ENCODE assay signal across 1 cellular context in the genomic region with DNA sequence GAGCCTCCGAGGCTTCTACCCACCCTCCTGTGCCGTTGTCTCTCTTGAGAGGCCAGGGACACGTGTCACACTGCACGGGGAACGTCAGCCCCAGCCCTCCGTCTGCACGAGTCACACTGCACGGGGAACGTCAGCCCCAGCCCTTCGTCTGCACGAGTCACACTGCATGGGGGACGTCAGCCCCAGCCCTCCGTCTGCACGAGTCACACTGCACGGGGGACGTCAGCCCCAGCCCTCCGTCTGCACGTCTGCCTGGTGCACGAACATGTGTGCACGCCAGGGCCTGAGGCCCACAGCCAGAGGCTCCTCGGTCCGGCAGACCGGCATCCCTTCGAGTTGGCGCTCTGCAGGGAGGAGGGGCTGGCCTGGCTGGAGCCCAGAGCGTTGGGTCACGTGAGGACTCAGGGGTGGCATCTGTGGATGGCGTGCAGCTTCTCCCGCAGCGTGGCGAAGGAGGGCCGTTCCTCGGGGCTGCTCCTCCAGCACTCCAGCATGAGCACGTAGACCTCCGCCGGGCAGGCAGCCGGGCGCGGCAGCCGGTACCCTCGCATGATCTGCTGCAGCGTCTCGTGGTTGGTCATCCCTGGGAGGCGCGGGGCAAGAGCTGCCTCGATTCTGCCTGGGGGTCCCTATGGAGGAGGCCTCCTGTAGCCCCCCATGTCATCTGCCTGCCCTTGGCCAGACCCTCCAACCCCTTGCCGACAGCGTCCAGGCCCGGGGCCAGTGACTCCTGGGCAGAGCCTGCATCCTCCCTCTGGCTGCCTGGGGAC.
TF ChIP-seq lines count a peak whose summit lies in the region.

No MANE protein-coding gene starts in this region.

TF ChIP-seq in HepG2, 621 proteins besides CTCF, POLR2A, EP300 and RAD21 (continued from another document and continues in another):
- TF ChIP-seq, protein P1, sequence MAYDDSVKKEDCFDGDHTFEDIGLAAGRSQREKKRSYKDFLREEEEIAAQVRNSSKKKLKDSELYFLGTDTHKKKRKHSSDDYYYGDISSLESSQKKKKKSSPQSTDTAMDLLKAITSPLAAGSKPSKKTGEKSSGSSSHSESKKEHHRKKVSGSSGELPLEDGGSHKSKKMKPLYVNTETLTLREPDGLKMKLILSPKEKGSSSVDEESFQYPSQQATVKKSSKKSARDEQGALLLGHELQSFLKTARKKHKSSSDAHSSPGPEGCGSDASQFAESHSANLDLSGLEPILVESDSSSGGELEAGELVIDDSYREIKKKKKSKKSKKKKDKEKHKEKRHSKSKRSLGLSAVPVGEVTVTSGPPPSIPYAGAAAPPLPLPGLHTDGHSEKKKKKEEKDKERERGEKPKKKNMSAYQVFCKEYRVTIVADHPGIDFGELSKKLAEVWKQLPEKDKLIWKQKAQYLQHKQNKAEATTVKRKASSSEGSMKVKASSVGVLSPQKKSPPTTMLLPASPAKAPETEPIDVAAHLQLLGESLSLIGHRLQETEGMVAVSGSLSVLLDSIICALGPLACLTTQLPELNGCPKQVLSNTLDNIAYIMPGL (CRISPR knock-in tag; IDR thresholded peaks at IDR 0.05; ENCODE audit: borderline replicate concordance in 1 of 2, low read depth in 1 of 2), result no peak
- TF ChIP-seq CBX2 (IDR thresholded peaks at IDR 0.05; ENCODE audit: low read depth, low read length) (no peak), CBX2 (CRISPR knock-in tag; IDR thresholded peaks at IDR 0.05; ENCODE audit: low read depth) (peak; percentile 47; the same call in 1 of the 2 replicates), ZIK1 (CRISPR knock-in tag; IDR thresholded peaks at IDR 0.05; ENCODE audit: borderline replicate concordance, low read depth) (no peak), PHF21A (CRISPR knock-in tag; IDR thresholded peaks at IDR 0.05) (no peak), ZSCAN9 (CRISPR knock-in tag; IDR thresholded peaks at IDR 0.05; ENCODE audit: borderline replicate concordance) (no peak), SP2 (CRISPR knock-in tag; IDR thresholded peaks at IDR 0.05) (no peak), NR3C1 (CRISPR knock-in tag; IDR thresholded peaks at IDR 0.05) (no peak), ZNF563 (CRISPR knock-in tag; IDR thresholded peaks at IDR 0.05) (peak; percentile 10; the same call in 1 of the 2 replicates), HOXA7 (CRISPR knock-in tag; IDR thresholded peaks at IDR 0.05) (no peak), KDM5A (IDR thresholded peaks at IDR 0.05; ENCODE audit: borderline replicate concordance, low read length) (no peak), ARID2 (CRISPR knock-in tag; IDR thresholded peaks at IDR 0.05; ENCODE audit: borderline replicate concordance) (no peak), ZNF549 (CRISPR knock-in tag; IDR thresholded peaks at IDR 0.05) (no peak), ZNF713 (CRISPR knock-in tag; IDR thresholded peaks at IDR 0.05) (no peak), ONECUT2 (CRISPR knock-in tag; IDR thresholded peaks at IDR 0.05) (no peak), ZNF143 (CRISPR knock-in tag; IDR thresholded peaks at IDR 0.05) (no peak), TBX2 (CRISPR knock-in tag; IDR thresholded peaks at IDR 0.05; ENCODE audit: borderline replicate concordance) (no peak; the same call in 1 of the 2 replicates), ZNF10 (CRISPR knock-in tag; IDR thresholded peaks at IDR 0.05; ENCODE audit: borderline replicate concordance, low read depth) (no peak), NR2F2 (IDR thresholded peaks at IDR 0.05; ENCODE audit: borderline replicate concordance, low read depth) (no peak), ZNF878 (CRISPR knock-in tag; IDR thresholded peaks at IDR 0.05) (no peak), ZZZ3 (CRISPR knock-in tag; IDR thresholded peaks at IDR 0.05; ENCODE audit: borderline replicate concordance) (0 out of 2 replicates have a peak, but pooled peaks have one; percentile 37)
- TF ChIP-seq, protein P2, sequence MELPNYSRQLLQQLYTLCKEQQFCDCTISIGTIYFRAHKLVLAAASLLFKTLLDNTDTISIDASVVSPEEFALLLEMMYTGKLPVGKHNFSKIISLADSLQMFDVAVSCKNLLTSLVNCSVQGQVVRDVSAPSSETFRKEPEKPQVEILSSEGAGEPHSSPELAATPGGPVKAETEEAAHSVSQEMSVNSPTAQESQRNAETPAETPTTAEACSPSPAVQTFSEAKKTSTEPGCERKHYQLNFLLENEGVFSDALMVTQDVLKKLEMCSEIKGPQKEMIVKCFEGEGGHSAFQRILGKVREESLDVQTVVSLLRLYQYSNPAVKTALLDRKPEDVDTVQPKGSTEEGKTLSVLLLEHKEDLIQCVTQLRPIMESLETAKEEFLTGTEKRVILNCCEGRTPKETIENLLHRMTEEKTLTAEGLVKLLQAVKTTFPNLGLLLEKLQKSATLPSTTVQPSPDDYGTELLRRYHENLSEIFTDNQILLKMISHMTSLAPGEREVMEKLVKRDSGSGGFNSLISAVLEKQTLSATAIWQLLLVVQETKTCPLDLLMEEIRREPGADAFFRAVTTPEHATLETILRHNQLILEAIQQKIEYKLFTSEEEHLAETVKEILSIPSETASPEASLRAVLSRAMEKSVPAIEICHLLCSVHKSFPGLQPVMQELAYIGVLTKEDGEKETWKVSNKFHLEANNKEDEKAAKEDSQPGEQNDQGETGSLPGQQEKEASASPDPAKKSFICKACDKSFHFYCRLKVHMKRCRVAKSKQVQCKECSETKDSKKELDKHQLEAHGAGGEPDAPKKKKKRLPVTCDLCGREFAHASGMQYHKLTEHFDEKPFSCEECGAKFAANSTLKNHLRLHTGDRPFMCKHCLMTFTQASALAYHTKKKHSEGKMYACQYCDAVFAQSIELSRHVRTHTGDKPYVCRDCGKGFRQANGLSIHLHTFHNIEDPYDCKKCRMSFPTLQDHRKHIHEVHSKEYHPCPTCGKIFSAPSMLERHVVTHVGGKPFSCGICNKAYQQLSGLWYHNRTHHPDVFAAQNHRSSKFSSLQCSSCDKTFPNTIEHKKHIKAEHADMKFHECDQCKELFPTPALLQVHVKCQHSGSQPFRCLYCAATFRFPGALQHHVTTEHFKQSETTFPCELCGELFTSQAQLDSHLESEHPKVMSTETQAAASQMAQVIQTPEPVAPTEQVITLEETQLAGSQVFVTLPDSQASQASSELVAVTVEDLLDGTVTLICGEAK (IDR thresholded peaks at IDR 0.05), result no peak
- TF ChIP-seq, protein P2 (CRISPR knock-in tag; IDR thresholded peaks at IDR 0.05), result peak; percentile 21; the same call in 1 of the 2 replicates
- TF ChIP-seq, protein P3, sequence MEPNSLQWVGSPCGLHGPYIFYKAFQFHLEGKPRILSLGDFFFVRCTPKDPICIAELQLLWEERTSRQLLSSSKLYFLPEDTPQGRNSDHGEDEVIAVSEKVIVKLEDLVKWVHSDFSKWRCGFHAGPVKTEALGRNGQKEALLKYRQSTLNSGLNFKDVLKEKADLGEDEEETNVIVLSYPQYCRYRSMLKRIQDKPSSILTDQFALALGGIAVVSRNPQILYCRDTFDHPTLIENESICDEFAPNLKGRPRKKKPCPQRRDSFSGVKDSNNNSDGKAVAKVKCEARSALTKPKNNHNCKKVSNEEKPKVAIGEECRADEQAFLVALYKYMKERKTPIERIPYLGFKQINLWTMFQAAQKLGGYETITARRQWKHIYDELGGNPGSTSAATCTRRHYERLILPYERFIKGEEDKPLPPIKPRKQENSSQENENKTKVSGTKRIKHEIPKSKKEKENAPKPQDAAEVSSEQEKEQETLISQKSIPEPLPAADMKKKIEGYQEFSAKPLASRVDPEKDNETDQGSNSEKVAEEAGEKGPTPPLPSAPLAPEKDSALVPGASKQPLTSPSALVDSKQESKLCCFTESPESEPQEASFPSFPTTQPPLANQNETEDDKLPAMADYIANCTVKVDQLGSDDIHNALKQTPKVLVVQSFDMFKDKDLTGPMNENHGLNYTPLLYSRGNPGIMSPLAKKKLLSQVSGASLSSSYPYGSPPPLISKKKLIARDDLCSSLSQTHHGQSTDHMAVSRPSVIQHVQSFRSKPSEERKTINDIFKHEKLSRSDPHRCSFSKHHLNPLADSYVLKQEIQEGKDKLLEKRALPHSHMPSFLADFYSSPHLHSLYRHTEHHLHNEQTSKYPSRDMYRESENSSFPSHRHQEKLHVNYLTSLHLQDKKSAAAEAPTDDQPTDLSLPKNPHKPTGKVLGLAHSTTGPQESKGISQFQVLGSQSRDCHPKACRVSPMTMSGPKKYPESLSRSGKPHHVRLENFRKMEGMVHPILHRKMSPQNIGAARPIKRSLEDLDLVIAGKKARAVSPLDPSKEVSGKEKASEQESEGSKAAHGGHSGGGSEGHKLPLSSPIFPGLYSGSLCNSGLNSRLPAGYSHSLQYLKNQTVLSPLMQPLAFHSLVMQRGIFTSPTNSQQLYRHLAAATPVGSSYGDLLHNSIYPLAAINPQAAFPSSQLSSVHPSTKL (CRISPR knock-in tag; IDR thresholded peaks at IDR 0.05), result no peak
- TF ChIP-seq, protein P4, sequence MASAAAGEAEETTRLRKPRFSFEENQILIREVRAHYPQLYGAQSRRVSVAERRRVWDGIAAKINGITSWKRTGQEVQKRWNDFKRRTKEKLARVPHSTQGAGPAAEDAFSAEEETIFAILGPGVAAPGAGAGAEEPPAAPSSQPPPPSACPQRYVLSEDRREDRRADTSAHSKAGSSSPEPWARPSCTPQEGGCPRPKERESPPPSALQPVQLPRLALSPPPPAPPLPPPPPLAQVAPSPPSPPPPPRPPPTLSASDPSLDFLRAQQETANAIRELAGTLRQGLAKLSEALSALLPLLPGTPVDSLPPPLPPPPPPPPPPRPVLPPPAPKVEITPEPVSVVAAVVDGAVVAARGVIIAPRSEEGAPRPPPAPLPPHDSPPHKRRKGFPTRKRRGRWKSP (CRISPR knock-in tag; IDR thresholded peaks at IDR 0.05), result no peak
- TF ChIP-seq, protein P5, sequence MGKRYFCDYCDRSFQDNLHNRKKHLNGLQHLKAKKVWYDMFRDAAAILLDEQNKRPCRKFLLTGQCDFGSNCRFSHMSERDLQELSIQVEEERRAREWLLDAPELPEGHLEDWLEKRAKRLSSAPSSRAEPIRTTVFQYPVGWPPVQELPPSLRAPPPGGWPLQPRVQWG (CRISPR knock-in tag; IDR thresholded peaks at IDR 0.05; ENCODE audit: borderline replicate concordance, low read depth), result 0 out of 2 replicates have a peak, but pooled peaks have one; percentile 65
- TF ChIP-seq, protein P6, sequence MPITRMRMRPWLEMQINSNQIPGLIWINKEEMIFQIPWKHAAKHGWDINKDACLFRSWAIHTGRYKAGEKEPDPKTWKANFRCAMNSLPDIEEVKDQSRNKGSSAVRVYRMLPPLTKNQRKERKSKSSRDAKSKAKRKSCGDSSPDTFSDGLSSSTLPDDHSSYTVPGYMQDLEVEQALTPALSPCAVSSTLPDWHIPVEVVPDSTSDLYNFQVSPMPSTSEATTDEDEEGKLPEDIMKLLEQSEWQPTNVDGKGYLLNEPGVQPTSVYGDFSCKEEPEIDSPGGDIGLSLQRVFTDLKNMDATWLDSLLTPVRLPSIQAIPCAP (CRISPR knock-in tag; IDR thresholded peaks at IDR 0.05; ENCODE audit: low read depth), result no peak
- TF ChIP-seq, protein P7, sequence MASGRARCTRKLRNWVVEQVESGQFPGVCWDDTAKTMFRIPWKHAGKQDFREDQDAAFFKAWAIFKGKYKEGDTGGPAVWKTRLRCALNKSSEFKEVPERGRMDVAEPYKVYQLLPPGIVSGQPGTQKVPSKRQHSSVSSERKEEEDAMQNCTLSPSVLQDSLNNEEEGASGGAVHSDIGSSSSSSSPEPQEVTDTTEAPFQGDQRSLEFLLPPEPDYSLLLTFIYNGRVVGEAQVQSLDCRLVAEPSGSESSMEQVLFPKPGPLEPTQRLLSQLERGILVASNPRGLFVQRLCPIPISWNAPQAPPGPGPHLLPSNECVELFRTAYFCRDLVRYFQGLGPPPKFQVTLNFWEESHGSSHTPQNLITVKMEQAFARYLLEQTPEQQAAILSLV (CRISPR knock-in tag; IDR thresholded peaks at IDR 0.05; ENCODE audit: borderline replicate concordance), result peak; percentile 48; the same call in 1 of the 2 replicates
- TF ChIP-seq, protein P8, sequence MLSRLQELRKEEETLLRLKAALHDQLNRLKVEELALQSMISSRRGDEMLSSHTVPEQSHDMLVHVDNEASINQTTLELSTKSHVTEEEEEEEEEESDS (CRISPR knock-in tag; IDR thresholded peaks at IDR 0.05; ENCODE audit: borderline replicate concordance), result no peak
- TF ChIP-seq, protein P9, sequence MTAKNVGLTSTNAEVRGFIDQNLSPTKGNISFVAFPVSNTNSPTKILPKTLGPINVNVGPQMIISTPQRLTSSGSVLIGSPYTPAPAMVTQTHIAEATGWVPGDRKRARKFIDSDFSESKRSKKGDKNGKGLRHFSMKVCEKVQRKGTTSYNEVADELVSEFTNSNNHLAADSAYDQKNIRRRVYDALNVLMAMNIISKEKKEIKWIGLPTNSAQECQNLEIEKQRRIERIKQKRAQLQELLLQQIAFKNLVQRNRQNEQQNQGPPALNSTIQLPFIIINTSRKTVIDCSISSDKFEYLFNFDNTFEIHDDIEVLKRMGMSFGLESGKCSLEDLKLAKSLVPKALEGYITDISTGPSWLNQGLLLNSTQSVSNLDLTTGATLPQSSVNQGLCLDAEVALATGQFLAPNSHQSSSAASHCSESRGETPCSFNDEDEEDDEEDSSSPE (CRISPR knock-in tag; IDR thresholded peaks at IDR 0.05), result no peak
- TF ChIP-seq, protein P10, sequence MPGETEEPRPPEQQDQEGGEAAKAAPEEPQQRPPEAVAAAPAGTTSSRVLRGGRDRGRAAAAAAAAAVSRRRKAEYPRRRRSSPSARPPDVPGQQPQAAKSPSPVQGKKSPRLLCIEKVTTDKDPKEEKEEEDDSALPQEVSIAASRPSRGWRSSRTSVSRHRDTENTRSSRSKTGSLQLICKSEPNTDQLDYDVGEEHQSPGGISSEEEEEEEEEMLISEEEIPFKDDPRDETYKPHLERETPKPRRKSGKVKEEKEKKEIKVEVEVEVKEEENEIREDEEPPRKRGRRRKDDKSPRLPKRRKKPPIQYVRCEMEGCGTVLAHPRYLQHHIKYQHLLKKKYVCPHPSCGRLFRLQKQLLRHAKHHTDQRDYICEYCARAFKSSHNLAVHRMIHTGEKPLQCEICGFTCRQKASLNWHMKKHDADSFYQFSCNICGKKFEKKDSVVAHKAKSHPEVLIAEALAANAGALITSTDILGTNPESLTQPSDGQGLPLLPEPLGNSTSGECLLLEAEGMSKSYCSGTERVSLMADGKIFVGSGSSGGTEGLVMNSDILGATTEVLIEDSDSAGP (CRISPR knock-in tag; IDR thresholded peaks at IDR 0.05; ENCODE audit: borderline replicate concordance), result peak; percentile 41; the same call in 1 of the 2 replicates
